Comparison of ENCODE assay signal across 1 cellular context in genomic region chr20:50630578-50631263, GRCh38.
TF ChIP-seq lines count a peak whose summit lies in the region.

No MANE protein-coding gene starts in this region.

TF ChIP-seq in IMR-90, 13 proteins besides CTCF, POLR2A, EP300 and RAD21:
- TF ChIP-seq FOS (IDR thresholded peaks at IDR 0.05; ENCODE audit: low read depth, low read length) = no peak
- TF ChIP-seq CEBPB (IDR thresholded peaks at IDR 0.05; ENCODE audit: low read depth, low read length) = no peak
- no peak for TF ChIP-seq BHLHE40 (IDR thresholded peaks at IDR 0.05; ENCODE audit: low read depth, low read length)
- no peak for TF ChIP-seq USF2 (IDR thresholded peaks at IDR 0.05; ENCODE audit: low read depth, low read length)
- TF ChIP-seq SMC3 (IDR thresholded peaks at IDR 0.05; ENCODE audit: low read depth, low read length) = no peak
- no peak for TF ChIP-seq NFE2L2 (IDR thresholded peaks at IDR 0.05; ENCODE audit: low read depth, low read length)
- TF ChIP-seq MXI1 (IDR thresholded peaks at IDR 0.05; ENCODE audit: borderline replicate concordance, low read depth, low read length) = no peak
